Comparison of ENCODE assay signal across 13 cellular contexts in the genomic region with DNA sequence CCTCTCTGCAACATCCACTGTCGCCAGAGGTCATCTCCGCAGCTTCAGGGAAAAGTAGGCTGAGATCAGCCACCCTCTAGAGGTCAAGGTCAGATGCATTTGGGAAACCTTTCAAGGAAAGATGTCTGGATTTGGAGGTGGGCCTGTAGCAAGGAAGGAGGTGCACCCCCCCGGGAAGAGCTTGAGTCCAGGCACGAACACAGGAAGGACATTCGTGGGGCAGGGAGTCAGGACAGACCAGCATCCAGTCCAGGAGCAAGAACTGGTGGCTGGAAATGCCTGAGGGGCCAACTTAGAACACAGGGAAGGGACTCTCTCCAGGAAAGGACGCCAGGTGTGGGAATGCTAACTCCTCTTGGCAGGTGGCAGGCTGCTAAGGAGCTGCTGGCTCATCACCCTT.
DNase-seq lines count a peak whose midpoint lies in the region; ATAC-seq and TF ChIP-seq lines count a peak whose summit lies in the region.
"Had no signal": no experiment of that assay in that cellular context is flagged by ENCODE, and none has a peak within 500 bp of the region (broad histone marks: within the 10 kb centered on the region; RNA-seq: fewer than 3 reads in every experiment).

No MANE protein-coding gene starts in this region.

- H3K36me3 Mint-ChIP-seq in neural progenitor cell (no peaks in the 10 kb centered on the region), Calu3 (ENCODE audit: insufficient read depth, unreplicated experiment) (no peaks in the 10 kb centered on the region)
- H3K36me3 Mint-ChIP-seq: CD4-positive, alpha-beta memory T cell had no signal

- H3K4me1 Mint-ChIP-seq in neural progenitor cell (peaks cover 20% of the 10 kb centered on the region), Calu3 (ENCODE audit: low read depth, unreplicated experiment) (no peaks in the 10 kb centered on the region)
- H3K4me1 Mint-ChIP-seq: CD4-positive, alpha-beta memory T cell had no signal

- no peak overlapping the region for H3K4me2 ChIP-seq in neural progenitor cell

- ATAC-seq in gastroesophageal sphincter (no peak), gastrocnemius medialis (no peak)

- H3K9me3 ChIP-seq in esophagus muscularis mucosa (no peaks in the 10 kb centered on the region), gastroesophageal sphincter (no peaks in the 10 kb centered on the region), neural progenitor cell (ENCODE audit: low read depth) (no peaks in the 10 kb centered on the region), gastrocnemius medialis (no peaks in the 10 kb centered on the region)
- H3K9me3 ChIP-seq: HAP-1 had no signal

- H3K9ac ChIP-seq in neural progenitor cell = no peak overlapping the region

- H3K79me2 ChIP-seq in neural progenitor cell (ENCODE audit: low read depth) = no peaks in the 10 kb centered on the region

- no peaks in the 10 kb centered on the region for H3F3A ChIP-seq in neural progenitor cell (ENCODE audit: low read depth)

- in situ Hi-C loops in gastrocnemius medialis (cut with MboI; ENCODE audit: low sequenced_read_pairs in 4 of 4) = no loop called here

- H3K4me3 Mint-ChIP-seq in neural progenitor cell (peak overlapping the region; percentile 30), Calu3 (ENCODE audit: low read depth, unreplicated experiment) (no peak overlapping the region)
- H3K4me3 Mint-ChIP-seq: CD4-positive, alpha-beta memory T cell; HFFc6 had no signal

- peak overlapping the region in 3 of 4 donors; percentile 46 to 54 (median 52) for H3K27ac ChIP-seq in esophagus muscularis mucosa (replicated peaks in 1 of 4)
- H3K27ac ChIP-seq in gastroesophageal sphincter = peak overlapping the region in 3 of 4 donors; percentile 9 to 54 (median 51)
- H3K27ac ChIP-seq in neural progenitor cell = no peak overlapping the region
- peak overlapping the region in 3 of 4 donors; percentile 67 to 70 (median 69) for H3K27ac ChIP-seq in gastrocnemius medialis

- DNase-seq in esophagus muscularis mucosa (ENCODE audit: extremely low spot score) (peak; percentile 86), neural progenitor cell (ENCODE audit: low spot score) (no peak), gastrocnemius medialis (no peak), Calu3 (no peak), SK-N-DZ (ENCODE audit: low spot score) (no peak)
- DNase-seq: C1 segment of cervical spinal cord; CD4-positive, alpha-beta memory T cell; COR-L47; DND-41; GOT3; HFFc6 had no signal

- 97% methylated on average over 6 of the region's 6 CpGs for WGBS in esophagus muscularis mucosa
- WGBS in gastroesophageal sphincter (ENCODE audit: low coverage in 1 of 2), 2 donors = 89 to 94% methylated on average over 5 of the region's 6 CpGs

- no peaks in the 10 kb centered on the region for H4K20me1 ChIP-seq in neural progenitor cell (ENCODE audit: low read depth)

- H3K9me3 Mint-ChIP-seq in neural progenitor cell (no peaks in the 10 kb centered on the region), Calu3 (ENCODE audit: low read depth, unreplicated experiment) (no peaks in the 10 kb centered on the region)

- intact Hi-C loops in esophagus muscularis mucosa (cut with DNase I) (no loop called here), gastrocnemius medialis (cut with DNase I; ENCODE audit: low total_unique reads) (loop anchor here (5.0 to 10.0 kb wide), 2 partner anchors 41 to 172 kb away; no protein-coding TSS in a partner anchor), Calu3 (cut with micrococcal nuclease; ENCODE audit: unreplicated experiment) (no loop called here)

- no peak overlapping the region for H2AFZ ChIP-seq in neural progenitor cell (replicated peaks)

- H3K27me3 ChIP-seq in esophagus muscularis mucosa (no peaks in the 10 kb centered on the region), gastroesophageal sphincter (no peaks in the 10 kb centered on the region), neural progenitor cell (no peaks in the 10 kb centered on the region), gastrocnemius medialis (no peaks in the 10 kb centered on the region)

- H3K27ac Mint-ChIP-seq in neural progenitor cell (no peak overlapping the region), Calu3 (ENCODE audit: unreplicated experiment) (no peak overlapping the region)
- H3K27ac Mint-ChIP-seq: CD4-positive, alpha-beta memory T cell; HFFc6 had no signal

- H3K4me1 ChIP-seq in esophagus muscularis mucosa (peaks cover 46 to 63% (median 51%) of the 10 kb centered on the region in 4 donors), gastroesophageal sphincter (peaks cover 0 to 53% (median 9%) of the 10 kb centered on the region in 3 donors), neural progenitor cell (peaks cover 5% of the 10 kb centered on the region), gastrocnemius medialis (peaks cover 0 to 27% of the 10 kb centered on the region in 2 donors)
- H3K4me1 ChIP-seq: HAP-1 had no signal

- H3K36me3 ChIP-seq in esophagus muscularis mucosa = no peaks in the 10 kb centered on the region
- H3K36me3 ChIP-seq in gastroesophageal sphincter = no peaks in the 10 kb centered on the region
- no peaks in the 10 kb centered on the region for H3K36me3 ChIP-seq in neural progenitor cell
- no peaks in the 10 kb centered on the region for H3K36me3 ChIP-seq in gastrocnemius medialis
- H3K36me3 ChIP-seq: HAP-1 had no signal

- H3K27me3 Mint-ChIP-seq in neural progenitor cell (ENCODE audit: insufficient read depth, low read depth) = peaks cover 2% of the 10 kb centered on the region
- no peaks in the 10 kb centered on the region for H3K27me3 Mint-ChIP-seq in Calu3 (ENCODE audit: unreplicated experiment)
- H3K27me3 Mint-ChIP-seq: CD4-positive, alpha-beta memory T cell had no signal

- CTCF ChIA-PET in Calu3 (lab: Charles Lee) = no interaction called here

- H3K4me3 ChIP-seq in esophagus muscularis mucosa (no peak overlapping the region), gastroesophageal sphincter (no peak overlapping the region), neural progenitor cell (no peak overlapping the region), gastrocnemius medialis (no peak overlapping the region)
- H3K4me3 ChIP-seq: HAP-1 had no signal

- no peak for TF ChIP-seq POLR2A in esophagus muscularis mucosa (IDR thresholded peaks at IDR 0.05; ENCODE audit: low read depth)
- TF ChIP-seq POLR2A in gastroesophageal sphincter (IDR thresholded peaks at IDR 0.05) = no peak
- TF ChIP-seq POLR2A in gastrocnemius medialis (IDR thresholded peaks at IDR 0.05) = no peak

- TF ChIP-seq CTCF in esophagus muscularis mucosa (IDR thresholded peaks at IDR 0.05) = no peak
- TF ChIP-seq CTCF in gastroesophageal sphincter (IDR thresholded peaks at IDR 0.05) = no peak
- no peak for TF ChIP-seq CTCF in neural progenitor cell (IDR thresholded peaks at IDR 0.05)
- TF ChIP-seq CTCF in gastrocnemius medialis (IDR thresholded peaks at IDR 0.05 in 4 of 5, conservative IDR thresholded peaks at IDR 0.05 in 1 of 5) = no peak
- TF ChIP-seq CTCF in Calu3 (IDR thresholded peaks at IDR 0.05; ENCODE audit: unreplicated experiment) = no peak

- BruUV-seq in Calu3 (replicated peaks; lab: Mats Ljungman, UMichigan) = no TSS peak

- TF ChIP-seq EP300 in esophagus muscularis mucosa (IDR thresholded peaks at IDR 0.05) (no peak), gastroesophageal sphincter (IDR thresholded peaks at IDR 0.05) (no peak)
